26 cellular contexts compared by ENCODE assay signal in genomic region chr1:151807131-151807530, GRCh38. TPM values are rescaled to one million over a fixed set of nuclear protein-coding genes. Genes with fewer than 3 reads are reported as not detected.
"Had no signal": no experiment of that assay in that cellular context is flagged by ENCODE, and none has a peak within 500 bp of the region (broad histone marks: within the 10 kb centered on the region; RNA-seq: fewer than 3 reads in every experiment).

No MANE protein-coding gene starts in this region.

- H3K9me3 ChIP-seq: breast epithelium had no signal

- H3K27ac ChIP-seq: breast epithelium, VCaP had no signal

- H3K36me3 ChIP-seq: breast epithelium had no signal

- H3K4me3 ChIP-seq: breast epithelium had no signal

- H3K9me3 Mint-ChIP-seq: activated CD4-positive, alpha-beta T cell treated with anti-CD3 and anti-CD28 coated beads, Interleukin-2, amount 10 ng/mL, durations not matched to agents 7 days and 5 days; activated CD8-positive, alpha-beta T cell treated with anti-CD3 and anti-CD28 coated beads for 36 hours; activated naive CD4-positive, alpha-beta T cell treated with anti-CD3 and anti-CD28 coated beads, Interleukin-2, amount 50 U/mL, for 24 hours; activated T-helper 2 cell treated with anti-CD3 and anti-CD28 coated beads, Interferon-gamma antibody, Interleukin-2, Interleukin-4, amounts not matched to agents 10 μg/mL and 5 μg/mL and 100 μg/mL, durations not matched to agents 14 hours and 24 hours and 36 hours had no signal

- H3K4me1 ChIP-seq: breast epithelium had no signal

- H3K27me3 Mint-ChIP-seq: activated CD4-positive, alpha-beta T cell treated with anti-CD3 and anti-CD28 coated beads, Interleukin-2, amount 10 ng/mL, durations not matched to agents 7 days and 5 days; activated CD8-positive, alpha-beta T cell treated with anti-CD3 and anti-CD28 coated beads for 36 hours; activated naive CD4-positive, alpha-beta T cell treated with anti-CD3 and anti-CD28 coated beads, Interleukin-2, amount 50 U/mL, for 24 hours had no signal

- H3K27ac Mint-ChIP-seq: activated CD4-positive, alpha-beta T cell treated with anti-CD3 and anti-CD28 coated beads, Interleukin-2, amount 10 ng/mL, durations not matched to agents 7 days and 5 days; activated CD8-positive, alpha-beta T cell treated with anti-CD3 and anti-CD28 coated beads for 36 hours; activated naive CD4-positive, alpha-beta T cell treated with anti-CD3 and anti-CD28 coated beads, Interleukin-2, amount 50 U/mL, for 24 hours; activated T-helper 2 cell treated with anti-CD3 and anti-CD28 coated beads, Interferon-gamma antibody, Interleukin-2, Interleukin-4, amounts not matched to agents 10 μg/mL and 5 μg/mL and 100 μg/mL, durations not matched to agents 14 hours and 24 hours and 36 hours had no signal

- H3K36me3 Mint-ChIP-seq: activated naive CD4-positive, alpha-beta T cell treated with anti-CD3 and anti-CD28 coated beads, Interleukin-2, amount 50 U/mL, for 24 hours had no signal

- H3K27me3 ChIP-seq: breast epithelium had no signal

- ATAC-seq: activated CD8-positive, alpha-beta T cell treated with anti-CD3 and anti-CD28 coated beads for 36 hours had no signal

- H3K4me1 Mint-ChIP-seq: activated CD4-positive, alpha-beta T cell treated with anti-CD3 and anti-CD28 coated beads, Interleukin-2, amount 10 ng/mL, durations not matched to agents 7 days and 5 days; activated naive CD4-positive, alpha-beta T cell treated with anti-CD3 and anti-CD28 coated beads, Interleukin-2, amount 50 U/mL, for 24 hours had no signal

- H3K4me3 Mint-ChIP-seq: activated CD4-positive, alpha-beta T cell treated with anti-CD3 and anti-CD28 coated beads, Interleukin-2, amount 10 ng/mL, durations not matched to agents 7 days and 5 days; activated CD8-positive, alpha-beta T cell treated with anti-CD3 and anti-CD28 coated beads for 36 hours; activated naive CD4-positive, alpha-beta T cell treated with anti-CD3 and anti-CD28 coated beads, Interleukin-2, amount 50 U/mL, for 24 hours had no signal

- DNase-seq: activated CD4-positive, alpha-beta T cell treated with anti-CD3 and anti-CD28 coated beads, Interleukin-2, amount 10 ng/mL, durations not matched to agents 7 days and 5 days; activated CD4-positive, CD25-positive, alpha-beta regulatory T cell; activated CD8-positive, alpha-beta T cell treated with anti-CD3 and anti-CD28 coated beads for 36 hours; activated naive CD4-positive, alpha-beta T cell; activated T-cell treated with anti-CD3 and anti-CD28 coated beads for 4 hours; aorta; KG1; NCI-H1092; NCI-H1417; NCI-H1694; NCI-H2029; NCI-H2107; NCI-H345; NCI-H510A; NCI-H526 treated with DMSO at 0.1 percent for 48 hours; SIG-M5; T-helper 1 cell had no signal

RNA-seq across cellular contexts. Expression of gene LINGO4, which starts 1.9 kb away (rescaled TPM):
- total RNA-seq: activated CD8-positive, alpha-beta T cell treated with anti-CD3 and anti-CD28 coated beads for 36 hours; activated T-helper 2 cell treated with anti-CD3 and anti-CD28 coated beads, Interferon-gamma antibody, Interleukin-2, Interleukin-4, amounts not matched to agents 10 μg/mL and 5 μg/mL and 100 μg/mL, durations not matched to agents 14 hours and 24 hours and 36 hours; aorta; chondrocyte; MCF 10A; OCI-LY7; RPMI7951; T-helper 2 cell treated with Interferon-gamma antibody and Interleukin-4, amounts not matched to agents 100 ng/mL and 5 ng/mL, for 36 hours had no signal
- polyA plus RNA-seq: aorta had no signal

RNA-seq across cellular contexts. Expression of gene RORC, which starts 24.5 kb away (rescaled TPM):
- total RNA-seq: chondrocyte, OCI-LY7, RPMI7951 had no signal

RNA-seq across cellular contexts. Expression of gene C2CD4D, which starts 32.5 kb away (rescaled TPM):
- total RNA-seq: aorta, chondrocyte, MCF 10A, OCI-LY7, RPMI7951 had no signal
- polyA plus RNA-seq: aorta had no signal
